In the genomic region with DNA sequence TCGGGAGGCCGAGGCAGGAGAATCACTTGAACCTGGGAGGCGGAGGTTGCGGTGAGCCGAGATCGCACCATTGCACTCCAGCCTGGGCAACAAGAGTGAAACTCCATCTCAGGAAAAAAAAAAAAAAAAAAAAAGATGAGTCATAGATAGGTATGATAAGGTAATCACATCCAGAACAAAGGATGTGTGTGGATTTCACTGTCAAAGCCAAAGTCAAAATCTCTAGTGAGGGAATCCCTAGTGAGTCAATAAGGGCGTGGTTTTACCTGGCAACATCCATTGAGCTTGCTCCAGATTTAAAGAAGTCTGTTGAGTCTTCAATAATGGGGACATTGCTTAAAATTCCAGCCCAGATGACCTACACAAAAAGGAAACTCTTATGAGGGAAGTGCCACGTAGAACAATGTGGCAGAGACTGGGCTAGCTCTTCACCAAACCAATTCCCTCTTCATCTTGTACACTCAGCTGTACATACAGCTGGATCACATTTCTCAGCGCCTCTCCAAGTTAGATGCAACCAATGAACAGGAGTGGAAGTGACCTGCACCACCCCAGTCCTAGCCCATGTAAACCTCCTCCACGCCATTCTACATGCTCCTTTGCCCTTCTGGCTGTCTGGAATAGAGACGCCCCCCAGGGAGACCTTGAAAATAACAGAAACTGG, we compare ENCODE assay signal across 32 cellular contexts. TPM values are rescaled to one million over a fixed set of nuclear protein-coding genes. Genes with fewer than 3 reads are reported as not detected.
DNase-seq lines count a peak whose midpoint lies in the region; ATAC-seq and TF ChIP-seq lines count a peak whose summit lies in the region.
"Had no signal": no experiment of that assay in that cellular context is flagged by ENCODE, and none has a peak within 500 bp of the region (broad histone marks: within the 10 kb centered on the region; RNA-seq: fewer than 3 reads in every experiment).

No MANE protein-coding gene starts in this region.

- peaks cover 0 to 8% of the 10 kb centered on the region in 2 donors for H3K9me3 ChIP-seq in breast epithelium
- H3K9me3 ChIP-seq: HAP-1, right lobe of liver had no signal

- peak; percentile 67 for ATAC-seq in esophagus mucosa
- no peak for ATAC-seq in HG03159 (IDR thresholded peaks at IDR 0.05; ENCODE audit: unreplicated experiment)
- ATAC-seq in HG03439 (IDR thresholded peaks at IDR 0.05; ENCODE audit: unreplicated experiment) = no peak
- ATAC-seq: activated CD8-positive, alpha-beta memory T cell treated with anti-CD3 and anti-CD28 coated beads, Interleukin-2, amount 10 ng/mL, durations not matched to agents 7 days and 5 days; effector memory CD8-positive, alpha-beta T cell; stimulated activated effector memory CD8-positive, alpha-beta T cell treated with anti-CD3 and anti-CD28 coated beads, Interleukin-12 subunit alpha, Interleukin-12 subunit beta, amount 100 ng/mL, for 72 hours had no signal

- DNase-seq in MCF 10A (ENCODE audit: unreplicated experiment) (peak; percentile 50), breast epithelium (ENCODE audit: low spot score in 2 of 2) (no peak), NCI-H510A (lab: John Stamatoyannopoulos, UW) (peak; percentile 25), ecto neural progenitor cell (ENCODE audit: low spot score) (no peak)
- no peak for DNase-seq in activated effector memory CD4-positive, alpha-beta T cell treated with anti-CD3 and anti-CD28 coated beads, Interleukin-2, amount 50 U/mL, for 16 hours
- DNase-seq: activated CD4-positive, alpha-beta T cell treated with anti-CD3 and anti-CD28 coated beads, Interleukin-2, amount 10 ng/mL, durations not matched to agents 7 days and 5 days; activated CD8-positive, alpha-beta memory T cell treated with anti-CD3 and anti-CD28 coated beads, Interleukin-2, amount 10 ng/mL, durations not matched to agents 7 days and 5 days; activated naive CD4-positive, alpha-beta T cell; activated T-cell treated with anti-CD3 and anti-CD28 coated beads, Interleukin-2, amount 50 U/mL, for 48 hours; amniotic stem cell; brain microvascular endothelial cell; COR-L47; DMS79; effector memory CD8-positive, alpha-beta T cell; Karpas-422; NCI-H1092; NCI-H2227 treated with DMSO at 0.1 percent for 48 hours; OCI-M1; right lobe of liver; SHP77; stimulated activated CD4-positive, alpha-beta T cell treated with anti-CD3 and anti-CD28 coated beads, Interleukin-12 subunit alpha, Interleukin-12 subunit beta, amount 100 ng/mL, for 4 hours; stimulated activated CD4-positive, alpha-beta T cell treated with anti-CD3 and anti-CD28 coated beads, Interleukin-4, amount 100 ng/mL, for 24 hours; T-helper 9 cell had no signal

- peak overlapping the region; percentile 22 for H3K27ac Mint-ChIP-seq in MCF 10A (ENCODE audit: low read depth, unreplicated experiment)
- H3K27ac Mint-ChIP-seq: activated CD4-positive, alpha-beta T cell treated with anti-CD3 and anti-CD28 coated beads, Interleukin-2, amount 10 ng/mL, durations not matched to agents 7 days and 5 days; activated CD8-positive, alpha-beta memory T cell treated with anti-CD3 and anti-CD28 coated beads, Interleukin-2, amount 10 ng/mL, durations not matched to agents 7 days and 5 days; effector memory CD8-positive, alpha-beta T cell; stimulated activated effector memory CD8-positive, alpha-beta T cell treated with anti-CD3 and anti-CD28 coated beads, Interleukin-12 subunit alpha, Interleukin-12 subunit beta, amount 100 ng/mL, for 72 hours; type B pancreatic cell had no signal

- peaks cover 13% of the 10 kb centered on the region for H3K9me3 Mint-ChIP-seq in MCF 10A (ENCODE audit: unreplicated experiment)
- H3K9me3 Mint-ChIP-seq: effector memory CD8-positive, alpha-beta T cell; type B pancreatic cell had no signal

- no peaks in the 10 kb centered on the region for H3K4me1 ChIP-seq in breast epithelium
- H3K4me1 ChIP-seq: BLaER1 treated with 17β-estradiol and CSF1 and Interleukin-3, amounts not matched to agents 10 nM and 100 nM; esophagus muscularis mucosa; HAP-1; right lobe of liver had no signal

- no peak overlapping the region for H3K4me3 ChIP-seq in breast epithelium
- H3K4me3 ChIP-seq: BLaER1 treated with 17β-estradiol and CSF1 and Interleukin-3, amounts not matched to agents 10 nM and 100 nM; esophagus muscularis mucosa; HAP-1; right lobe of liver had no signal

- no peak overlapping the region for H3K27ac ChIP-seq in breast epithelium
- H3K27ac ChIP-seq: BLaER1 treated with 17β-estradiol and CSF1 and Interleukin-3, amounts not matched to agents 10 nM and 100 nM; brain microvascular endothelial cell; esophagus muscularis mucosa; right lobe of liver; VCaP had no signal

- H3K36me3 ChIP-seq in breast epithelium = no peaks in the 10 kb centered on the region
- H3K36me3 ChIP-seq: HAP-1, right lobe of liver had no signal

- no peak for TF ChIP-seq CTCF in MCF 10A (IDR thresholded peaks at IDR 0.05; ENCODE audit: unreplicated experiment)
- no peak for TF ChIP-seq CTCF in breast epithelium (IDR thresholded peaks at IDR 0.05)

- TF ChIP-seq POLR2A in breast epithelium (IDR thresholded peaks at IDR 0.05) = no peak

- POLR2A ChIA-PET in MCF 10A (lab: Yijun Ruan, JAX) = interaction anchor here (0.6 to 2.4 kb wide), 4 partner anchors 9 to 771 kb away, joined by 3 to 9 read pairs (median 5); partner anchors contain the start of gene WASHC4

- H3K27me3 Mint-ChIP-seq in MCF 10A (ENCODE audit: insufficient read depth, unreplicated experiment) = no peaks in the 10 kb centered on the region
- H3K27me3 Mint-ChIP-seq: type B pancreatic cell had no signal

- no peak overlapping the region for H3K4me3 Mint-ChIP-seq in MCF 10A (ENCODE audit: unreplicated experiment)
- H3K4me3 Mint-ChIP-seq: activated CD4-positive, alpha-beta T cell treated with anti-CD3 and anti-CD28 coated beads, Interleukin-2, amount 10 ng/mL, durations not matched to agents 7 days and 5 days; activated CD8-positive, alpha-beta memory T cell treated with anti-CD3 and anti-CD28 coated beads, Interleukin-2, amount 10 ng/mL, durations not matched to agents 7 days and 5 days; effector memory CD8-positive, alpha-beta T cell; stimulated activated effector memory CD8-positive, alpha-beta T cell treated with anti-CD3 and anti-CD28 coated beads, Interleukin-12 subunit alpha, Interleukin-12 subunit beta, amount 100 ng/mL, for 72 hours; type B pancreatic cell had no signal

- intact Hi-C loops in MCF 10A (cut with micrococcal nuclease) = no loop called here
- intact Hi-C loops in breast epithelium (cut with DNase I; ENCODE audit: low total_unique reads) = no loop called here

- no peaks in the 10 kb centered on the region for H3K27me3 ChIP-seq in breast epithelium
- H3K27me3 ChIP-seq: BLaER1 treated with 17β-estradiol and CSF1 and Interleukin-3, amounts not matched to agents 10 nM and 100 nM; brain microvascular endothelial cell; esophagus muscularis mucosa; right lobe of liver had no signal

- no TSS peak for BruUV-seq in MCF 10A (replicated peaks; lab: Mats Ljungman, UMichigan)

- peaks cover 90% of the 10 kb centered on the region for H3K36me3 Mint-ChIP-seq in MCF 10A (ENCODE audit: insufficient read depth, unreplicated experiment)

- CTCF ChIA-PET in MCF 10A (lab: Yijun Ruan, JAX) = interaction anchor here (0.6 to 0.8 kb wide), 5 partner anchors 8 to 1028 kb away, joined by 3 to 5 read pairs (median 3); no protein-coding TSS in a partner anchor

- peaks cover 4% of the 10 kb centered on the region for H3K4me1 Mint-ChIP-seq in MCF 10A (ENCODE audit: insufficient read depth, unreplicated experiment)
- H3K4me1 Mint-ChIP-seq: activated CD4-positive, alpha-beta T cell treated with anti-CD3 and anti-CD28 coated beads, Interleukin-2, amount 10 ng/mL, durations not matched to agents 7 days and 5 days; stimulated activated effector memory CD8-positive, alpha-beta T cell treated with anti-CD3 and anti-CD28 coated beads, Interleukin-12 subunit alpha, Interleukin-12 subunit beta, amount 100 ng/mL, for 72 hours had no signal

RNA-seq across cellular contexts. Expression of gene ALDH1L2, which starts 23.4 kb away (rescaled TPM):
- total RNA-seq in MCF 10A (2022) (165 TPM in 2 replicates), breast epithelium (1 to 10 TPM; 2.3 to 7.8 (median 6.7) TPM), esophagus mucosa (6.0 TPM)

RNA-seq across cellular contexts. Expression of gene WASHC4, which starts 46.7 kb away (rescaled TPM):
- total RNA-seq in MCF 10A (2022) (44.5 and 47.6 TPM in 2 replicates), breast epithelium (10 to 100 TPM; 65.6 to 90.3 (median 88.2) TPM), esophagus mucosa (19.6 TPM)

Comparison
In these comparisons a context has a peak if more than half of its experiments do, and no peak if none do; other contexts are left out.
1. DNase-seq: peak in MCF 10A (single experiment) and NCI-H510A (single experiment); none in breast epithelium (0 of 2), ecto neural progenitor cell (single experiment) and activated effector memory CD4-positive, alpha-beta T cell treated with anti-CD3 and anti-CD28 coated beads, Interleukin-2, amount 50 U/mL, for 16 hours (single experiment).
2. RNA of gene ALDH1L2, which starts 23.4 kb away (total RNA-seq): 165 TPM in MCF 10A; 2.3 to 7.8 TPM in breast epithelium and 6.0 TPM in esophagus mucosa (single experiment); every median in the first group is over 10 times any median in the second.